1 cellular context compared by ENCODE assay signal in the genomic region with DNA sequence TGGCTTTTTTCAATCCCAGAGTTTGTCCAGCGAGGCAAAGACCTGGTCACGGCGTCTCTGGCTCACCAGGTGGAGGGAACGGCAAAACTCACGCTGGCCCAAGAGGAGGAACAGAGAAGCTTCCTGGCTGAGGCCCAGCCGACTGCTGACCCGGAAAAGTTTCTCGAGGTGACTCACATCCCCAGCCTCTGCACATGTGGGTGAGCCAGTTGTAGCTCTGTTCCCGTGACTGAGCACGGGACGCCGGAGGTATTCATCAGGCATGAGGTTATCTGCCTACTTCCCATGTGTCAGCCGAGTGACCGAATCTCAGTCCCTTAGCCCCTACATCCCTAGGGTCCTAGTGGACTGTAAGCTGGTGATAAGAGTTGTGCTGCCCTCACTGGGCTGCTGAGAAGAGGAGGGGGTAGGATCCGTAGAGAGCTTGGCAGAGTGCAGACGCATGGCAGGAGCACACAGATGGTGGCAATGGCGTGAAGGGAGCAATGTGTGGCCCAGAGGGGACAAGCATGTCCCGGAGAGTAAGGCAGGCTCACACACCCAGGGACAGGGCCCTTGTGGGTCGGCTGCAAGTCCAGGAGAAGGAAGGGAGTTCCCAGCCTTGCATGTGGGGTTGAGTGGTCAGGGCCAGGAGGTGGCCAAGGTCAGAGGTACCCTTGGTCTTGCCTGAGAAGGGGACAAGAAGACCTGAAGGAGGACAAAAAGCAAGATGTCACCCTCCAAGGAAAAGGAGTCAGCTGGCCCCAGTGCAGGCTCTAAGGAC.
TF ChIP-seq lines count a peak whose summit lies in the region.

No MANE protein-coding gene starts in this region.

TF ChIP-seq in IMR-90, 13 proteins besides CTCF, POLR2A, EP300 and RAD21 (continued from another document):
- TF ChIP-seq MXI1 (IDR thresholded peaks at IDR 0.05; ENCODE audit: borderline replicate concordance, low read depth, low read length), result peak; percentile 77; the same call in 1 of the 2 replicates
- no peak for TF ChIP-seq SMC3 (IDR thresholded peaks at IDR 0.05; ENCODE audit: low read depth, low read length)
- peak; percentile 99 for TF ChIP-seq BHLHE40 (IDR thresholded peaks at IDR 0.05; ENCODE audit: low read depth, low read length)
